In the genomic region with DNA sequence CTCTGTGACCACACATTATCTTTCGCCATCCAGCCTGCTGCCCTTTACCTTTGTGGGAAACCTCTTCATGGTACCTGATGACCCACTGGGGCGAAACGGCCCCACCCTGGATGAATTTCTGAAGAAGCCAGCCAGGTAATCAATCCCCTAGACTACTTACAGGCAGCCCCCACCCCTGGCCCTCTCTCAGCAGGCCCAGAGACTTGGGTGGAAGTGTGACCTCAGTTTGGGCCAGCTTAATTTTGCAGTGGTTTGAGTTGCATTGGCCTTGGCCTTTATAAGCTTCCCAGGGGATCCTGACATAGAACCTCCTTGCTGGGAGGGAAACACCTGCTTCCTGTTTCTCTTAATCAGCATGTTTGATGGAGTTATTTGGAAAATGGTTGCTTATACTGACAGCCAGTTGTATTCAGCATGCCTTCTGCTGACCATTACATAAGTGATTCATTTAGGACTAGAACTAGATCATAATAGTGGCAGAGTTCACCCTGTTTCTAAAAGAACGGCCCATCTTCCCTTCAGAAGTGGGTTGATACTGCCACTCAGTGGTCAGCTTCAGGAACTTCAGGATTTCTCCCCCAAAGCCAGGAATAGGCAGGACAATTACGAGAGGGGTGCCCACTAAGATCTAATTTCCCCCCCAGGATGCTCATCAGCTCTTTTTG, we compare ENCODE assay signal across 8 cellular contexts. TPM values are rescaled to one million over a fixed set of nuclear protein-coding genes. Genes with fewer than 3 reads are reported as not detected.
DNase-seq lines count a peak whose midpoint lies in the region; ATAC-seq and TF ChIP-seq lines count a peak whose summit lies in the region.

No MANE protein-coding gene starts in this region.

- no peaks in the 10 kb centered on the region for H3K9me3 Mint-ChIP-seq in activated T-helper 2 cell treated with anti-CD3 and anti-CD28 coated beads, Interferon-gamma antibody, Interleukin-2, Interleukin-4, amounts not matched to agents 10 μg/mL and 5 μg/mL and 100 μg/mL, durations not matched to agents 14 hours and 24 hours and 36 hours
- H3K9me3 Mint-ChIP-seq in osteocyte (ENCODE audit: unreplicated experiment), result no peaks in the 10 kb centered on the region

- peak overlapping the region; percentile 53 for H3K27ac Mint-ChIP-seq in activated T-helper 2 cell treated with anti-CD3 and anti-CD28 coated beads, Interferon-gamma antibody, Interleukin-2, Interleukin-4, amounts not matched to agents 10 μg/mL and 5 μg/mL and 100 μg/mL, durations not matched to agents 14 hours and 24 hours and 36 hours
- peak overlapping the region; percentile 74 for H3K27ac Mint-ChIP-seq in osteocyte (ENCODE audit: unreplicated experiment)

- H3K27me3 Mint-ChIP-seq in activated T-helper 2 cell treated with anti-CD3 and anti-CD28 coated beads, Interferon-gamma antibody, Interleukin-2, Interleukin-4, amounts not matched to agents 10 μg/mL and 5 μg/mL and 100 μg/mL, durations not matched to agents 14 hours and 24 hours and 36 hours (ENCODE audit: low read depth), result no peaks in the 10 kb centered on the region
- no peaks in the 10 kb centered on the region for H3K27me3 Mint-ChIP-seq in osteocyte (ENCODE audit: unreplicated experiment)

- ATAC-seq in HG02981 (IDR thresholded peaks at IDR 0.05; ENCODE audit: unreplicated experiment) (peak; percentile 37), GM21447 (IDR thresholded peaks at IDR 0.05; ENCODE audit: unreplicated experiment) (no peak)

- DNase-seq in NCI-H1436 (lab: John Stamatoyannopoulos, UW), result peak; percentile 38
- no peak for DNase-seq in NCI-H1436 treated with DMSO at 0.1 percent for 48 hours (lab: John Stamatoyannopoulos, UW)
- peak; percentile 20 for DNase-seq in NCI-H524 treated with DMSO at 0.1 percent for 48 hours (lab: John Stamatoyannopoulos, UW)
- no peak for DNase-seq in activated T-helper 2 cell treated with anti-CD3 and anti-CD28 coated beads, Interferon-gamma antibody, Interleukin-2, Interleukin-4, amounts not matched to agents 10 μg/mL and 5 μg/mL and 100 μg/mL, durations not matched to agents 14 hours and 24 hours and 36 hours (ENCODE audit: low spot score)
- DNase-seq in foreskin melanocyte, result peak; percentile 57
- DNase-seq in osteocyte (ENCODE audit: extremely low spot score, unreplicated experiment), result no peak

- intact Hi-C loops in activated T-helper 2 cell treated with anti-CD3 and anti-CD28 coated beads, Interferon-gamma antibody, Interleukin-2, Interleukin-4, amounts not matched to agents 10 μg/mL and 5 μg/mL and 100 μg/mL, durations not matched to agents 14 hours and 24 hours and 36 hours (cut with micrococcal nuclease), result loop anchor here (1.0 to 10.0 kb wide), 2 partner anchors 103 to 342 kb away; a partner anchor contains a TSS

- peak; percentile 78 for TF ChIP-seq CTCF in osteocyte (IDR thresholded peaks at IDR 0.05)

- H3K36me3 Mint-ChIP-seq in activated T-helper 2 cell treated with anti-CD3 and anti-CD28 coated beads, Interferon-gamma antibody, Interleukin-2, Interleukin-4, amounts not matched to agents 10 μg/mL and 5 μg/mL and 100 μg/mL, durations not matched to agents 14 hours and 24 hours and 36 hours (ENCODE audit: low read depth), result peaks cover 78% of the 10 kb centered on the region
- peaks cover 41% of the 10 kb centered on the region for H3K36me3 Mint-ChIP-seq in osteocyte (ENCODE audit: unreplicated experiment)

- H3K4me1 Mint-ChIP-seq in activated T-helper 2 cell treated with anti-CD3 and anti-CD28 coated beads, Interferon-gamma antibody, Interleukin-2, Interleukin-4, amounts not matched to agents 10 μg/mL and 5 μg/mL and 100 μg/mL, durations not matched to agents 14 hours and 24 hours and 36 hours (ENCODE audit: low read depth), result peaks cover 48% of the 10 kb centered on the region
- peaks cover 41% of the 10 kb centered on the region for H3K4me1 Mint-ChIP-seq in osteocyte (ENCODE audit: unreplicated experiment)

- H3K4me3 Mint-ChIP-seq in activated T-helper 2 cell treated with anti-CD3 and anti-CD28 coated beads, Interferon-gamma antibody, Interleukin-2, Interleukin-4, amounts not matched to agents 10 μg/mL and 5 μg/mL and 100 μg/mL, durations not matched to agents 14 hours and 24 hours and 36 hours (ENCODE audit: low read depth), result no peak overlapping the region
- no peak overlapping the region for H3K4me3 Mint-ChIP-seq in osteocyte (ENCODE audit: unreplicated experiment)

RNA-seq across cellular contexts. Expression of a gene that starts 6.1 kb away (rescaled TPM):
- 40.8 and 47.7 TPM in 2 replicates for total RNA-seq in activated T-helper 2 cell treated with anti-CD3 and anti-CD28 coated beads, Interferon-gamma antibody, Interleukin-2, Interleukin-4, amounts not matched to agents 10 μg/mL and 5 μg/mL and 100 μg/mL, durations not matched to agents 14 hours and 24 hours and 36 hours
- total RNA-seq in osteocyte, result 53.9 and 54.6 TPM in 2 replicates

RNA-seq across cellular contexts. Expression of a gene that starts 6.7 kb away (rescaled TPM):
- total RNA-seq in activated T-helper 2 cell treated with anti-CD3 and anti-CD28 coated beads, Interferon-gamma antibody, Interleukin-2, Interleukin-4, amounts not matched to agents 10 μg/mL and 5 μg/mL and 100 μg/mL, durations not matched to agents 14 hours and 24 hours and 36 hours, result 72.6 and 75.3 TPM in 2 replicates
- 59.9 and 60.9 TPM in 2 replicates for total RNA-seq in osteocyte

RNA-seq across cellular contexts. Expression of a gene that starts 7.0 kb away (rescaled TPM):
- total RNA-seq in activated T-helper 2 cell treated with anti-CD3 and anti-CD28 coated beads, Interferon-gamma antibody, Interleukin-2, Interleukin-4, amounts not matched to agents 10 μg/mL and 5 μg/mL and 100 μg/mL, durations not matched to agents 14 hours and 24 hours and 36 hours, result 5.4 and 5.5 TPM in 2 replicates
- total RNA-seq in osteocyte, result 5.5 and 6.1 TPM in 2 replicates

RNA-seq across cellular contexts. Expression of a gene that starts 37.7 kb away (rescaled TPM):
- total RNA-seq in activated T-helper 2 cell treated with anti-CD3 and anti-CD28 coated beads, Interferon-gamma antibody, Interleukin-2, Interleukin-4, amounts not matched to agents 10 μg/mL and 5 μg/mL and 100 μg/mL, durations not matched to agents 14 hours and 24 hours and 36 hours, result 0.02 and 0.34 TPM in 2 replicates
- 39.6 and 40.2 TPM in 2 replicates for total RNA-seq in osteocyte

Comparison
In these comparisons a context has a peak if more than half of its experiments do, and no peak if none do; other contexts are left out.
1. DNase-seq: peak in NCI-H1436 (single experiment), NCI-H524 treated with DMSO at 0.1 percent for 48 hours (single experiment) and foreskin melanocyte (single experiment); none in NCI-H1436 treated with DMSO at 0.1 percent for 48 hours (single experiment), activated T-helper 2 cell treated with anti-CD3 and anti-CD28 coated beads, Interferon-gamma antibody, Interleukin-2, Interleukin-4, amounts not matched to agents 10 μg/mL and 5 μg/mL and 100 μg/mL, durations not matched to agents 14 hours and 24 hours and 36 hours (single experiment) and osteocyte (single experiment).